ENCODE assay signal across 33 cellular contexts in the genomic region with DNA sequence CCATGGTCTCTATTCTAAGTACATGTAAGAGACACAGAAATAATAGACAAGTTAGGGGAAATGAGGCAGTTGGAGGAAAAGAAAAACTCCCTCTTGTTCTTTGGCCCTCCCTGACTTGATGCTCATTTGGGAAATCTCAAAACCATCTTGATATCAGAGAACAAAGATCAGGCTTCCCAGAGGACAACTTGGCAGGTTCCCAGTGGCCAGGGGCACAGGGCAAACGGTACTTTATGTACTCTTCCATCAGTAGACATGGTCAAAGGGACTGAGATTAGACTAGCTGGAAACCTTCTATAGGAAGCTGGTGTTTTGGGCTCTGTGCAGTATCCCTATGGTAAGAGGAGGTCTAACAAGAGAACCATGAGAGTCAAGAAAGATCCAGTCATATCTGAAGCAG. TPM values are rescaled to one million over a fixed set of nuclear protein-coding genes. Genes with fewer than 3 reads are reported as not detected.
"Had no signal": no experiment of that assay in that cellular context is flagged by ENCODE, and none has a peak within 500 bp of the region (broad histone marks: within the 10 kb centered on the region; RNA-seq: fewer than 3 reads in every experiment).

No MANE protein-coding gene starts in this region.

- H3K4me1 ChIP-seq: ascending aorta had no signal

- FAIRE-seq: TTC549 had no signal

- H3K27ac ChIP-seq: ascending aorta, cardiac muscle cell, WERI-Rb-1 had no signal

- H3K36me3 ChIP-seq: ascending aorta, cardiac muscle cell, WERI-Rb-1 had no signal

- H3K27me3 ChIP-seq: ascending aorta, cardiac muscle cell had no signal

- H3K9me3 ChIP-seq: ascending aorta had no signal

- DNase-seq: activated CD4-positive, alpha-beta memory T cell treated with anti-CD3 and anti-CD28 coated beads, Interleukin-2, amount 10 ng/mL, durations not matched to agents 7 days and 5 days; activated CD4-positive, alpha-beta T cell treated with anti-CD3 and anti-CD28 coated beads for 1 hour; activated CD4-positive, alpha-beta T cell treated with anti-CD3 and anti-CD28 coated beads for 36 hours; activated CD4-positive, alpha-beta T cell treated with anti-CD3 and anti-CD28 coated beads for 48 hours; activated CD4-positive, alpha-beta T cell treated with anti-CD3 and anti-CD28 coated beads, Interleukin-2, amount 10 ng/mL, durations not matched to agents 7 days and 5 days; activated CD4-positive, alpha-beta T cell treated with anti-CD3 and anti-CD28 coated beads, Interleukin-2, amount 50 U/mL, for 48 hours; activated CD4-positive, CD25-positive, alpha-beta regulatory T cell; activated CD8-positive, alpha-beta memory T cell treated with anti-CD3 and anti-CD28 coated beads for 24 hours; activated CD8-positive, alpha-beta memory T cell treated with anti-CD3 and anti-CD28 coated beads, Interleukin-2, amount 10 ng/mL, durations not matched to agents 7 days and 5 days; activated CD8-positive, alpha-beta memory T cell treated with anti-CD3 and anti-CD28 coated beads, Interleukin-2, amount 50 U/mL, for 48 hours; activated CD8-positive, alpha-beta T cell treated with anti-CD3 and anti-CD28 coated beads, Interleukin-2, amount 10 ng/mL, durations not matched to agents 7 days and 5 days; activated effector memory CD4-positive, alpha-beta T cell treated with Interleukin-2 at 50 U/mL for 16 hours; activated gamma-delta T cell; activated naive CD4-positive, alpha-beta T cell treated with anti-CD3 and anti-CD28 coated beads, Interleukin-2, amount 10 ng/mL, durations not matched to agents 7 days and 5 days; activated naive CD4-positive, alpha-beta T cell treated with Interleukin-2 at 50 U/mL for 16 hours; activated naive CD8-positive, alpha-beta T cell treated with anti-CD3 and anti-CD28 coated beads, Interleukin-2, amount 10 ng/mL, durations not matched to agents 7 days and 5 days; activated naive CD8-positive, alpha-beta T cell treated with anti-CD3 and anti-CD28 coated beads, Interleukin-2, amount 50 U/mL, for 24 hours; activated T-cell treated with anti-CD3 and anti-CD28 coated beads, Interleukin-2, amount 50 U/mL, for 24 hours; activated T-cell treated with anti-CD3 and anti-CD28 coated beads, Interleukin-2, amount 50 U/mL, for 48 hours; amygdala; anterior cingulate cortex; caudate nucleus; cerebellar nuclear complex; T-helper 1 cell; T-helper 2 cell; T-helper 9 cell; WERI-Rb-1 had no signal

- H3K4me3 ChIP-seq: ascending aorta, cardiac muscle cell had no signal

- ATAC-seq: activated CD4-positive, alpha-beta T cell treated with anti-CD3 and anti-CD28 coated beads for 36 hours; activated CD4-positive, CD25-positive, alpha-beta regulatory T cell treated with anti-CD3 and anti-CD28 coated beads, Interleukin-2, amount 50 U/mL, for 24 hours; activated CD8-positive, alpha-beta memory T cell treated with anti-CD3 and anti-CD28 coated beads, Interleukin-2, amount 10 ng/mL, durations not matched to agents 7 days and 5 days; activated CD8-positive, alpha-beta T cell treated with anti-CD3 and anti-CD28 coated beads, Interleukin-2, amount 10 ng/mL, durations not matched to agents 7 days and 5 days; activated naive CD8-positive, alpha-beta T cell treated with anti-CD3 and anti-CD28 coated beads, Interleukin-2, amount 50 U/mL, for 24 hours; WTC11 had no signal

RNA-seq across cellular contexts. Expression of gene NCKAP5, which starts 56.6 kb away (rescaled TPM):
- total RNA-seq: activated CD4-positive, alpha-beta memory T cell treated with anti-CD3 and anti-CD28 coated beads, Interleukin-2, amount 10 ng/mL, durations not matched to agents 7 days and 5 days; activated CD4-positive, alpha-beta T cell treated with anti-CD3 and anti-CD28 coated beads for 36 hours; activated CD4-positive, alpha-beta T cell treated with anti-CD3 and anti-CD28 coated beads, Interleukin-2, amount 10 ng/mL, durations not matched to agents 7 days and 5 days; activated CD8-positive, alpha-beta memory T cell treated with anti-CD3 and anti-CD28 coated beads, Interleukin-2, amount 10 ng/mL, durations not matched to agents 7 days and 5 days; activated CD8-positive, alpha-beta T cell treated with anti-CD3 and anti-CD28 coated beads, Interleukin-2, amount 10 ng/mL, durations not matched to agents 7 days and 5 days; activated naive CD8-positive, alpha-beta T cell treated with anti-CD3 and anti-CD28 coated beads, Interleukin-2, amount 10 ng/mL, durations not matched to agents 7 days and 5 days; activated T-helper 2 cell treated with anti-CD3 and anti-CD28 coated beads, Interferon-gamma antibody, Interleukin-2, Interleukin-4, amounts not matched to agents 10 μg/mL and 5 μg/mL and 100 μg/mL, durations not matched to agents 14 hours and 24 hours and 36 hours had no signal
